ENCODE assay signal across 31 cellular contexts in genomic region chr7:137597856-137598255, GRCh38.
"Had no signal": no experiment of that assay in that cellular context is flagged by ENCODE, and none has a peak within 500 bp of the region (broad histone marks: within the 10 kb centered on the region; RNA-seq: fewer than 3 reads in every experiment).

No MANE protein-coding gene starts in this region.

- H3K4me3 ChIP-seq: ovary, psoas muscle, right lobe of liver, sigmoid colon, skin epidermis, smooth muscle cell, spleen, suprapubic skin, testis, tibial artery, transverse colon, upper lobe of right lung, uterus had no signal

- H3K9ac ChIP-seq: parathyroid adenoma had no signal

- ATAC-seq: naive thymus-derived CD8-positive, alpha-beta T cell; natural killer cell treated with Interleukin-12 subunit alpha and Interleukin-12 subunit beta and Interleukin-15 and Interleukin-18, amount 100 ng/mL, for 72 hours; psoas muscle; right cardiac atrium; right lobe of liver; stimulated activated memory B cell treated with anti-CD40 and anti-IgM and Interleukin-4, amounts not matched to agents 10 μg/mL and 1 μg/mL and 100 μg/mL, for 72 hours; stimulated activated naive CD8-positive, alpha-beta T cell treated with anti-CD3 and anti-CD28 coated beads, Interleukin-15, amount 100 ng/mL, for 72 hours; stimulated activated naive CD8-positive, alpha-beta T cell treated with anti-CD3 and anti-CD28 coated beads, Interleukin-15, Interleukin-2, amounts not matched to agents 100 U/mL and 50 U/mL, for 24 hours; upper lobe of right lung had no signal

- H3K9me3 ChIP-seq: neutrophil, ovary, psoas muscle, right lobe of liver, sigmoid colon, spleen, suprapubic skin, testis, tibial artery, transverse colon, upper lobe of right lung, uterus had no signal

- H3K79me2 ChIP-seq: parathyroid adenoma had no signal

- DNase-seq: naive thymus-derived CD8-positive, alpha-beta T cell; nephron progenitor cell; nucleus accumbens; ovary; posterior cingulate gyrus; psoas muscle; right cardiac atrium; right lobe of liver; sigmoid colon; spleen; stimulated activated CD4-positive, alpha-beta T cell treated with anti-CD3 and anti-CD28 coated beads, Interleukin-12 subunit alpha, Interleukin-12 subunit beta, amount 100 ng/mL, for 4 hours; stimulated activated CD4-positive, alpha-beta T cell treated with anti-CD3 and anti-CD28 coated beads, Interleukin-1b, Interleukin-23, amount 100 ng/mL, for 48 hours; stimulated activated CD4-positive, alpha-beta T cell treated with anti-CD3 and anti-CD28 coated beads, Interleukin-4, amount 100 ng/mL, for 1 hour; stimulated activated CD4-positive, alpha-beta T cell treated with anti-CD3 and anti-CD28 coated beads, Interleukin-4, amount 100 ng/mL, for 4 hours; stimulated activated CD8-positive, alpha-beta memory T cell treated with anti-CD3 and anti-CD28 coated beads, Interleukin-4, amount 100 ng/mL, for 48 hours; stimulated activated naive CD4-positive, alpha-beta T cell; stimulated activated naive CD8-positive, alpha-beta T cell treated with anti-CD3 and anti-CD28 coated beads, Interleukin-15, amount 100 ng/mL, for 72 hours; stimulated activated naive CD8-positive, alpha-beta T cell treated with anti-CD3 and anti-CD28 coated beads, Interleukin-15, Interleukin-2, amounts not matched to agents 100 U/mL and 50 U/mL, for 24 hours; substantia nigra; testis; tibial artery; transverse colon; upper lobe of right lung; uterus had no signal

- H3K27ac ChIP-seq: neutrophil, ovary, parathyroid adenoma, psoas muscle, right lobe of liver, sigmoid colon, skin epidermis, spleen, suprapubic skin, testis, tibial artery, transverse colon, upper lobe of right lung, uterus had no signal

- H3K4me2 ChIP-seq: smooth muscle cell had no signal

- H3K4me1 ChIP-seq: parathyroid adenoma, psoas muscle, right lobe of liver, sigmoid colon, spleen, suprapubic skin, testis, tibial artery, transverse colon, upper lobe of right lung, uterus had no signal

- H3K36me3 ChIP-seq: neutrophil, ovary, right lobe of liver, sigmoid colon, spleen, suprapubic skin, tibial artery, transverse colon, upper lobe of right lung, uterus had no signal

- H3K27me3 ChIP-seq: ovary, right lobe of liver, sigmoid colon, spleen, suprapubic skin, testis, tibial artery, transverse colon, upper lobe of right lung, uterus had no signal

- H2AFZ ChIP-seq: parathyroid adenoma had no signal
